ENCODE assay signal across 10 cellular contexts in the genomic region with DNA sequence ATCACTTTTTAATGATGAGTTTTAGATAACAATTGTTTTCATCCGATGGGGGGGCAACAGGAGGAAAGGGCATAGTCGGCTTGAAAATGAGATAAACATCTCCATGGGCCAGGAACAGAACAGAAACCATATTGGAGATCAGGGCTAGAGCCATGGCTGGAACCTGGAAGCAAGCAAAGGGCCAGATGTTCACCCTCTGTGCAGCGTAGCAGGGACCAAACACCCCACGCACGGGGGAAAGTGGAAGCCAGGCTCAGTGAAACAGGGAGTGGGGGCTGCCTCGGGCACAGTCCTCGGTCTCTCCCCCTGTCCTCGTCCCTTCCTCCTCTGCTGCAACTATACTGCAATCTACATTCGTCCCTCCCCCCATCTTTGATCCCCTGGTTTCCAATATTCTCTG.
A peak's percentile ranks its signal among the peaks of the same experiment; 100 is the strongest.
DNase-seq lines count a peak whose midpoint lies in the region; TF ChIP-seq lines count a peak whose summit lies in the region.
"Had no signal": no experiment of that assay in that cellular context is flagged by ENCODE, and none has a peak within 500 bp of the region (broad histone marks: within the 10 kb centered on the region; RNA-seq: fewer than 3 reads in every experiment).

No MANE protein-coding gene starts in this region.

- H4K20me1 ChIP-seq in DOHH2 (ENCODE audit: control insufficient read depth, insufficient read depth, low read depth, low read length), result no peaks in the 10 kb centered on the region

- H3K4me2 ChIP-seq in DOHH2 (ENCODE audit: low read length), result peak overlapping the region; percentile 75

- peak overlapping the region; percentile 83 for H3K27ac ChIP-seq in DOHH2 (ENCODE audit: low read depth, low read length)
- peak overlapping the region; percentile 10 to 84 (median 49) for H3K27ac ChIP-seq in Peyer's patch
- peak overlapping the region; percentile 81 for H3K27ac ChIP-seq in rectal smooth muscle tissue (ENCODE audit: low read depth, low read length)

- DNase-seq in Peyer's patch, result no peak
- no peak for DNase-seq in fibroblast of villous mesenchyme (ENCODE audit: low read depth)
- no peak for DNase-seq in HAP-1 (ENCODE audit: low spot score in 2 of 2)
- DNase-seq in NCI-H345 (lab: John Stamatoyannopoulos, UW), result no peak
- DNase-seq in activated CD4-positive, CD25-positive, alpha-beta regulatory T cell (lab: John Stamatoyannopoulos, UW), result no peak
- no peak for DNase-seq in NCI-H1105 treated with DMSO at 0.1 percent for 48 hours (lab: John Stamatoyannopoulos, UW)
- DNase-seq: substantia nigra had no signal

- no peaks in the 10 kb centered on the region for H3K9me2 ChIP-seq in DOHH2 (replicated peaks; ENCODE audit: control insufficient read depth, low read length)

- peaks cover 29% of the 10 kb centered on the region for H3F3A ChIP-seq in DOHH2 (ENCODE audit: control insufficient read depth, insufficient read depth)

- no peak for TF ChIP-seq POLR2A in Peyer's patch (IDR thresholded peaks at IDR 0.05)

- peaks cover 23% of the 10 kb centered on the region for H3K79me2 ChIP-seq in DOHH2 (ENCODE audit: control insufficient read depth, low read length)

- no peak overlapping the region for H3K9ac ChIP-seq in rectal smooth muscle tissue (ENCODE audit: low read length)

- H3K4me1 ChIP-seq in DOHH2 (ENCODE audit: control insufficient read depth, low read length) (peaks cover 85% of the 10 kb centered on the region), Peyer's patch (peaks cover 2 to 31% (median 7%) of the 10 kb centered on the region in 4 donors), rectal smooth muscle tissue (ENCODE audit: control insufficient read depth, insufficient read depth, low read length) (peaks cover 31% of the 10 kb centered on the region), HAP-1 (no peaks in the 10 kb centered on the region)

- H3K9me3 ChIP-seq in DOHH2 (ENCODE audit: control insufficient read depth, insufficient read depth, low read length) (no peaks in the 10 kb centered on the region), Peyer's patch (no peaks in the 10 kb centered on the region), HAP-1 (no peaks in the 10 kb centered on the region)
- H3K9me3 ChIP-seq: prostate gland had no signal

- no peaks in the 10 kb centered on the region for H3K27me3 ChIP-seq in DOHH2 (ENCODE audit: control insufficient read depth, low read length)
- H3K27me3 ChIP-seq in Peyer's patch, result no peaks in the 10 kb centered on the region
- H3K27me3 ChIP-seq in rectal smooth muscle tissue (ENCODE audit: control insufficient read depth, insufficient read depth, low read length), result no peaks in the 10 kb centered on the region
- H3K27me3 ChIP-seq in HAP-1 (ENCODE audit: low read depth), result no peaks in the 10 kb centered on the region

- in situ Hi-C loops in HAP-1 (cut with MboI; ENCODE audit: low sequenced_read_pairs), result no loop called here

- TF ChIP-seq CTCF in DOHH2 (IDR thresholded peaks at IDR 0.05; ENCODE audit: low read depth, low read length, poor library complexity, severe bottlenecking) (no peak), Peyer's patch (IDR thresholded peaks at IDR 0.05) (no peak), fibroblast of villous mesenchyme (IDR thresholded peaks at IDR 0.05; ENCODE audit: insufficient read depth, low read depth, low read length) (no peak)

- H3K36me3 ChIP-seq in DOHH2 (ENCODE audit: control insufficient read depth, low read length), result peaks cover 5% of the 10 kb centered on the region; the same call in 1 of the 2 replicates
- H3K36me3 ChIP-seq in Peyer's patch, result no peaks in the 10 kb centered on the region
- H3K36me3 ChIP-seq in rectal smooth muscle tissue (ENCODE audit: control insufficient read depth, insufficient read depth, low read length), result no peaks in the 10 kb centered on the region
- no peaks in the 10 kb centered on the region for H3K36me3 ChIP-seq in HAP-1 (replicated peaks)
- H3K36me3 ChIP-seq: prostate gland had no signal

- H3K4me3 ChIP-seq in DOHH2 (ENCODE audit: low read length), result peak overlapping the region; percentile 61
- H3K4me3 ChIP-seq in Peyer's patch, result no peak overlapping the region
- H3K4me3 ChIP-seq in fibroblast of villous mesenchyme (ENCODE audit: low read depth, low read length), result peak overlapping the region; percentile 20
- peak overlapping the region; percentile 47 for H3K4me3 ChIP-seq in rectal smooth muscle tissue (ENCODE audit: low read length)
- H3K4me3 ChIP-seq in HAP-1, result no peak overlapping the region
- H3K4me3 ChIP-seq: prostate gland had no signal

Comparison
In these comparisons a context has a peak if more than half of its experiments do, and no peak if none do; other contexts are left out.
1. H3K4me3 ChIP-seq: peak in DOHH2 (single experiment), fibroblast of villous mesenchyme (single experiment) and rectal smooth muscle tissue (single experiment); none in Peyer's patch (0 of 4) and HAP-1 (single experiment).
2. Peak in every context shown above with its lines, with median percentiles within 50 percentile points of each other: H3K27ac ChIP-seq.